ENCODE assay signal across 19 cellular contexts in the genomic region with DNA sequence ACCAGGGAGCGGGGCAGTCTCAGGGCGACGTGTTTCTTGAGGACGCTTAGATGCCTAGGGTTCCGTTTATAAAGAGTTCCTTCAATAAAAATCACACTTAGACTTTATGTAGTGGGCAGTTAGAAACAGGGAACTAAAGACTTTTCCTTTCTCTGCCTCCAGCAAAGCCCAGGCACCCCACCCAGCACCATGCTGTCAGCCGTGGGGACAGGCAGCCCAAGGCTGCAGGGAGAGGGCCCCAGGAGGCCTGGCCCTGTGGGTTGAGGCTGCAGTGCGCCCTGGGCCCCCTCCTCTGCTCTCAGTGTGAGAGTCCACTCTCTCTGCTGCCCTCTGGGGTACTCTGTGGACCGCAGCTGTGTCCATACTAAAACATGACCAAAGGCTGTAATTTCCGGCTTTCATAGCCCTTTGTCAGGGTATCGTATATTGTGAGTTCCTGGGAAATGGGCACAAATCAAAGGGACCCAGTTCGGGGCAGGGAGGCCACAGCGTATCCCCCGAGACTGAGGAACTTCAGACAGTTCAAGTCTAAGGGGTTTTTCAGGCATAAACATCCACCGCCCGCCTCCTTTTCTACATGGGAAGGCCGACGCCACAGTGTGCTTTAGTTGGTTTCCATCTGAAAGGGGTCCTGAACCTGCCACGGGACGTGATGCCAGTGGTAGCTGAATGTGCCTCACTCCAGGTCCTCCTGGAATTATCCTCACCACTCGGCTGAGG. TPM values are rescaled to one million over a fixed set of nuclear protein-coding genes. Genes with fewer than 3 reads are reported as not detected.
DNase-seq lines count a peak whose midpoint lies in the region; ATAC-seq and TF ChIP-seq lines count a peak whose summit lies in the region.
"Had no signal": no experiment of that assay in that cellular context is flagged by ENCODE, and none has a peak within 500 bp of the region (broad histone marks: within the 10 kb centered on the region; RNA-seq: fewer than 3 reads in every experiment).

No MANE protein-coding gene starts in this region.

- peak; percentile 25 for DNase-seq in activated CD4-positive, CD25-positive, alpha-beta regulatory T cell treated with anti-CD3 and anti-CD28 coated beads, Interleukin-2, amount 50 U/mL, for 72 hours
- DNase-seq in SJCRH30 (no peak), left lung (peak; percentile 29 to 62), retinal pigment epithelial cell (ENCODE audit: low read depth) (no peak), NCI-H2171 treated with DMSO at 0.1 percent for 48 hours (lab: John Stamatoyannopoulos, UW) (no peak)
- DNase-seq in stimulated activated CD4-positive, alpha-beta T cell treated with anti-CD3 and anti-CD28 coated beads, Interleukin-4, amount 100 ng/mL, for 1 hour = no peak
- DNase-seq: 8988T; activated CD4-positive, alpha-beta T cell treated with anti-CD3 and anti-CD28 coated beads for 36 hours; activated gamma-delta T cell; lower lobe of right lung; NCI-H524; stimulated activated CD4-positive, alpha-beta T cell treated with anti-CD3 and anti-CD28 coated beads, Interleukin-1b, Interleukin-23, amount 100 ng/mL, for 48 hours; stimulated activated naive CD4-positive, alpha-beta T cell treated with Interleukin-2 at 50 U/mL for 16 hours; SW 1271 had no signal

- ATAC-seq in activated CD4-positive, CD25-positive, alpha-beta regulatory T cell treated with anti-CD3 and anti-CD28 coated beads, Interleukin-2, amount 50 U/mL, for 24 hours = no peak
- ATAC-seq in left lung = no peak
- no peak for ATAC-seq in GM18867 (IDR thresholded peaks at IDR 0.05; ENCODE audit: unreplicated experiment)
- ATAC-seq: activated CD4-positive, alpha-beta T cell treated with anti-CD3 and anti-CD28 coated beads for 36 hours had no signal

- H3K4me1 ChIP-seq in SJCRH30 = peaks cover 34% of the 10 kb centered on the region
- peaks cover 9 to 56% of the 10 kb centered on the region in 2 donors for H3K4me1 ChIP-seq in left lung
- H3K4me1 ChIP-seq: pancreas had no signal

- TF ChIP-seq CTCF in left lung (IDR thresholded peaks at IDR 0.05) (no peak), retinal pigment epithelial cell (conservative IDR thresholded peaks at IDR 0.05; ENCODE audit: low read depth, low read length) (peak; percentile 3)

- H3K27ac ChIP-seq in SJCRH30 (peak overlapping the region; percentile 99), left lung (no peak overlapping the region)
- H3K27ac ChIP-seq: pancreas had no signal

- intact Hi-C loops in left lung (cut with DNase I) = no loop called here

- H3K4me3 ChIP-seq in SJCRH30 (no peak overlapping the region), left lung (no peak overlapping the region), retinal pigment epithelial cell (ENCODE audit: low read length) (no peak overlapping the region)
- H3K4me3 ChIP-seq: heart left ventricle, lower lobe of right lung, pancreas, upper lobe of left lung had no signal

- H3K36me3 ChIP-seq in SJCRH30 (peaks cover 10% of the 10 kb centered on the region), left lung (peaks cover 0 to 54% of the 10 kb centered on the region in 2 donors)
- H3K36me3 ChIP-seq: pancreas had no signal

- H3K27me3 ChIP-seq in SJCRH30 (no peaks in the 10 kb centered on the region), left lung (no peaks in the 10 kb centered on the region)
- H3K27me3 ChIP-seq: heart left ventricle, pancreas, upper lobe of left lung had no signal

- H3K9me3 ChIP-seq in SJCRH30 (replicated peaks) = no peaks in the 10 kb centered on the region
- no peaks in the 10 kb centered on the region for H3K9me3 ChIP-seq in left lung
- H3K9me3 ChIP-seq: heart left ventricle, lower lobe of right lung, pancreas, upper lobe of left lung had no signal

RNA-seq across cellular contexts. Expression of gene DNAJB6, which starts 59.7 kb away (rescaled TPM):
- 107 and 121 TPM in 2 replicates for total RNA-seq in SJCRH30 (2014; rRNA removed; shearing (Covaris generic))
- total RNA-seq in left lung = 10 to 100 TPM; 76.6 to 98.0 TPM

Comparison
In these comparisons a context has a peak if more than half of its experiments do, and no peak if none do; other contexts are left out.
1. DNase-seq: peak in activated CD4-positive, CD25-positive, alpha-beta regulatory T cell treated with anti-CD3 and anti-CD28 coated beads, Interleukin-2, amount 50 U/mL, for 72 hours (single experiment) and left lung (2 of 2); none in SJCRH30 (0 of 2), retinal pigment epithelial cell (single experiment), NCI-H2171 treated with DMSO at 0.1 percent for 48 hours (single experiment) and stimulated activated CD4-positive, alpha-beta T cell treated with anti-CD3 and anti-CD28 coated beads, Interleukin-4, amount 100 ng/mL, for 1 hour (single experiment).